In the genomic region with DNA sequence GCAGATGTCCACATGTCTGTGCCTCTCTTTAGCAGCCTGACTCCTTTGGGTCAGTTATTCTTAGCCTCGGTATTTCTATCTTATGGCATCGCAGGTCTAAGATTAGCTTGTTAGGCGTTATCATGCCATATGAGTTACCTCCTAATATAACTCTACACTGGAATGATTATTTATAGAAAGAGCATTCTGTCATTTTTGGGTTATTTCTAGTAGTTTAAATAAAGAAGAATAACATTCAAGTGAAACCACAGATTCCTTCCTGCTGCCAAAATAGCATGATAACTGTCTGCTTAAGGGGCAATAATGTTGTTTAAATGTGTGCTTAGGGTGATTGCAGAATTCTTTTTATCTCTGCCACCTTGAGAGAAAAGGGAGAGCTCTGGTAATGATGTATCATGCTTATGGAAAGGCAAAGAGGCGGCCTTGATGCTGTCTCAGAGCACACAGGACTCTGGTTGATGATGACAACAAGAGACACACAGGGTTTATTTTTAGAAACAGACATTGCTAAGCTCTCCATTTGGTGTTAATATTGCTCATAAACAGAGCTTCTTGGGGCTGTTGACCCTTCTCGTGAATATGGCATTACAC, we compare ENCODE assay signal across 8 cellular contexts. TPM values are rescaled to one million over a fixed set of nuclear protein-coding genes. Genes with fewer than 3 reads are reported as not detected.
DNase-seq lines count a peak whose midpoint lies in the region; ATAC-seq and TF ChIP-seq lines count a peak whose summit lies in the region.

No MANE protein-coding gene starts in this region.

- no peaks in the 10 kb centered on the region for H3K9me2 ChIP-seq in Loucy (replicated peaks; ENCODE audit: low read depth, low read length)

- H3K4me1 Mint-ChIP-seq in type B pancreatic cell (ENCODE audit: unreplicated experiment) (peaks cover 10% of the 10 kb centered on the region), CD14-positive monocyte (peaks cover 29% of the 10 kb centered on the region), neural progenitor cell (peaks cover 12% of the 10 kb centered on the region)

- H3K27ac Mint-ChIP-seq in type B pancreatic cell (no peak overlapping the region), CD14-positive monocyte (no peak overlapping the region), neural progenitor cell (no peak overlapping the region)

- H3K9me3 ChIP-seq in Loucy (ENCODE audit: insufficient read depth, low read depth, low read length) (no peaks in the 10 kb centered on the region), right cardiac atrium (ENCODE audit: control insufficient read depth, low read length) (no peaks in the 10 kb centered on the region), neural progenitor cell (ENCODE audit: low read depth) (no peaks in the 10 kb centered on the region), transverse colon (no peaks in the 10 kb centered on the region)

- H3K4me1 ChIP-seq in Loucy (ENCODE audit: insufficient read depth, low read length, poor library complexity, severe bottlenecking), result peaks cover 46% of the 10 kb centered on the region
- no peaks in the 10 kb centered on the region for H3K4me1 ChIP-seq in right cardiac atrium (ENCODE audit: control insufficient read depth, insufficient read depth, low read length)
- H3K4me1 ChIP-seq in neural progenitor cell, result peaks cover 7% of the 10 kb centered on the region
- peaks cover 7 to 18% (median 13%) of the 10 kb centered on the region in 4 donors for H3K4me1 ChIP-seq in transverse colon

- TF ChIP-seq EP300 in transverse colon (IDR thresholded peaks at IDR 0.05; ENCODE audit: low read depth), result no peak

- H3K27me3 ChIP-seq in Loucy (ENCODE audit: insufficient read depth, low read length, poor library complexity, severe bottlenecking), result no peaks in the 10 kb centered on the region
- no peaks in the 10 kb centered on the region for H3K27me3 ChIP-seq in right cardiac atrium (ENCODE audit: control insufficient read depth, insufficient read depth)
- H3K27me3 ChIP-seq in neural progenitor cell, result no peaks in the 10 kb centered on the region
- no peaks in the 10 kb centered on the region for H3K27me3 ChIP-seq in transverse colon

- in situ Hi-C loops in transverse colon (cut with MboI; ENCODE audit: low pct_ligation_motif_present in 1 of 4, low pct_unique_long_range_greater_than_20kb in 1 of 4, low sequenced_read_pairs in 3 of 4), result no loop called here

- no peak for TF ChIP-seq POLR2A in transverse colon (IDR thresholded peaks at IDR 0.05)

- DNase-seq in GM10266 (ENCODE audit: extremely low spot score) (peak; percentile 39), right cardiac atrium (no peak), type B pancreatic cell (ENCODE audit: extremely low spot score, unreplicated experiment) (no peak), CD14-positive monocyte (ENCODE audit: low spot score) (no peak), neural progenitor cell (ENCODE audit: low spot score) (no peak), transverse colon (no peak)

- peaks cover 38% of the 10 kb centered on the region for H3K79me2 ChIP-seq in Loucy (ENCODE audit: insufficient read depth, low read length)
- no peaks in the 10 kb centered on the region for H3K79me2 ChIP-seq in neural progenitor cell (ENCODE audit: low read depth)

- H3F3A ChIP-seq in Loucy (ENCODE audit: low read depth) (peaks cover 7% of the 10 kb centered on the region; the same call in 1 of the 2 replicates), neural progenitor cell (ENCODE audit: low read depth) (peaks cover 3% of the 10 kb centered on the region)

- H3K4me3 ChIP-seq in Loucy (ENCODE audit: low read length, poor library complexity, severe bottlenecking) (no peak overlapping the region), right cardiac atrium (ENCODE audit: low read length) (no peak overlapping the region), neural progenitor cell (no peak overlapping the region), transverse colon (no peak overlapping the region)

- intact Hi-C loops in right cardiac atrium (cut with DNase I) (no loop called here), CD14-positive monocyte (cut with micrococcal nuclease) (no loop called here), transverse colon (cut with DNase I; ENCODE audit: low total_unique reads) (no loop called here)

- peak overlapping the region; percentile 68 for H3K27ac ChIP-seq in right cardiac atrium (ENCODE audit: low read length)
- H3K27ac ChIP-seq in neural progenitor cell, result no peak overlapping the region
- H3K27ac ChIP-seq in transverse colon, result peak overlapping the region in 2 of 4 donors; percentile 24 to 28

- H3K9ac ChIP-seq in Loucy (ENCODE audit: low read depth, low read length, poor library complexity, severe bottlenecking) (no peak overlapping the region), neural progenitor cell (no peak overlapping the region)

- H2AFZ ChIP-seq in Loucy (ENCODE audit: low read length) (no peak overlapping the region), neural progenitor cell (replicated peaks) (no peak overlapping the region)

- H3K9me3 Mint-ChIP-seq in type B pancreatic cell (no peaks in the 10 kb centered on the region), CD14-positive monocyte (no peaks in the 10 kb centered on the region), neural progenitor cell (peaks cover 4% of the 10 kb centered on the region)

- no peaks in the 10 kb centered on the region for H3K27me3 Mint-ChIP-seq in type B pancreatic cell
- no peaks in the 10 kb centered on the region for H3K27me3 Mint-ChIP-seq in CD14-positive monocyte (ENCODE audit: low read depth in 3 of 3)
- no peaks in the 10 kb centered on the region for H3K27me3 Mint-ChIP-seq in neural progenitor cell (ENCODE audit: insufficient read depth, low read depth)

- peak; percentile 39 for ATAC-seq in GM21786 (IDR thresholded peaks at IDR 0.05; ENCODE audit: unreplicated experiment)
- ATAC-seq in right cardiac atrium, result peak in 1 of 2 donors; percentile 51

- whole genome bisulfite sequencing in right cardiac atrium, result 40% methylated on average over 5 of the region's 5 CpGs
- 63 to 75% methylated on average over 2 to 5 of the region's 5 CpGs for WGBS in transverse colon (ENCODE audit: low coverage in 1 of 2), 2 donors

- H3K4me3 Mint-ChIP-seq in type B pancreatic cell, result no peak overlapping the region
- no peak overlapping the region for H3K4me3 Mint-ChIP-seq in CD14-positive monocyte
- H3K4me3 Mint-ChIP-seq in neural progenitor cell, result no peak overlapping the region

- no peak for TF ChIP-seq CTCF in GM10266 (IDR thresholded peaks at IDR 0.05; ENCODE audit: control insufficient read depth, insufficient read depth, low read depth, missing control alignments)
- no peak for TF ChIP-seq CTCF in Loucy (conservative IDR thresholded peaks at IDR 0.05; ENCODE audit: low read length)
- TF ChIP-seq CTCF in type B pancreatic cell (conservative IDR thresholded peaks at IDR 0.05), result no peak
- TF ChIP-seq CTCF in CD14-positive monocyte (IDR thresholded peaks at IDR 0.05), result no peak
- no peak for TF ChIP-seq CTCF in neural progenitor cell (IDR thresholded peaks at IDR 0.05)
- TF ChIP-seq CTCF in transverse colon (IDR thresholded peaks at IDR 0.05), result no peak

- H4K20me1 ChIP-seq in Loucy (ENCODE audit: insufficient read depth, low read length, poor library complexity, severe bottlenecking) (no peaks in the 10 kb centered on the region), neural progenitor cell (ENCODE audit: low read depth) (no peaks in the 10 kb centered on the region)

- H3K36me3 ChIP-seq in Loucy (ENCODE audit: insufficient read depth, low read length), result no peaks in the 10 kb centered on the region
- H3K36me3 ChIP-seq in neural progenitor cell, result no peaks in the 10 kb centered on the region
- no peaks in the 10 kb centered on the region for H3K36me3 ChIP-seq in transverse colon

- H3K4me2 ChIP-seq in Loucy (ENCODE audit: low read depth, low read length, poor library complexity, severe bottlenecking), result peak overlapping the region; percentile 29
- H3K4me2 ChIP-seq in neural progenitor cell, result no peak overlapping the region

- H3K36me3 Mint-ChIP-seq in type B pancreatic cell (no peaks in the 10 kb centered on the region), CD14-positive monocyte (peaks cover 9 to 10% of the 10 kb centered on the region in 2 donors), neural progenitor cell (peaks cover 1% of the 10 kb centered on the region)

RNA-seq across cellular contexts. Expression of a gene that starts 10.4 kb away (rescaled TPM):
- total RNA-seq in right cardiac atrium, result 10 to 100 TPM; 22.2 to 42.2 (median 28.0) TPM
- 5.5 TPM for polyA plus RNA-seq in right cardiac atrium
- total RNA-seq in type B pancreatic cell (ENCODE audit: low replicate concordance), result 6.8 and 8.9 TPM in 2 replicates
- 10 to 100 TPM; 41.7 to 44.2 TPM for polyA plus RNA-seq in CD14-positive monocyte
- 16.0 and 28.6 TPM in 2 replicates for total RNA-seq in neural progenitor cell (ENCODE audit: low replicate concordance)
- total RNA-seq in transverse colon, result 10 to 100 TPM in 3 of 4 donors, 1 to 10 TPM in 1; 6.0 to 47.5 (median 33.7) TPM
